ENCODE assay signal across 13 cellular contexts in the genomic region with DNA sequence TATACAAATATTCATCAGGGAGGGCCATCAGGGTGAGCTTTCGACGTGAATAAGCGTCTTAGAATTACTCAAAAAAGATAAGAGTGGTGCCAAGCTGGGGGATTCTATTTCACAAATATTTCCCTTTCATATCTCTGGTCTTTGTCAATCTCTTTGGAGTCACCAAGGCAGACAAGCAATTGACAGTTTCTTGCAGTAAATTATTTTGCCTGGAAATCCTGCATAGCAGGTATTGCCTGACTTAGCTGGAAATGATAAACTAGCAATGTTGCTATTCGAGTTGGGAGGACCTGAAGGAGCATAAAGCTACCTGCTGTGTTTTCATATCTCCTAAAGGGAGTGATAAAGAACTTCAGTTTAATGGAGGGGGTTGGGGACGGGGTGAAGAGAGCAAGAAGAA.
DNase-seq lines count a peak whose midpoint lies in the region; ATAC-seq, FAIRE-seq and TF ChIP-seq lines count a peak whose summit lies in the region.
"Had no signal": no experiment of that assay in that cellular context is flagged by ENCODE, and none has a peak within 500 bp of the region (broad histone marks: within the 10 kb centered on the region; RNA-seq: fewer than 3 reads in every experiment).

No MANE protein-coding gene starts in this region.

- no peak overlapping the region for H3K9ac ChIP-seq in endodermal cell (ENCODE audit: extremely low read depth, low read length, poor library complexity, severe bottlenecking)
- no peak overlapping the region for H3K9ac ChIP-seq in keratinocyte (ENCODE audit: control insufficient read depth, extremely low read depth, insufficient read depth, low read length)
- H3K9ac ChIP-seq: GM23248 had no signal

- H3K9me3 Mint-ChIP-seq in endodermal cell: peaks cover 5% of the 10 kb centered on the region
- H3K9me3 Mint-ChIP-seq: CD8-positive, alpha-beta T cell had no signal

- TF ChIP-seq POLR2A in stomach (IDR thresholded peaks at IDR 0.05): no peak

- no peak for TF ChIP-seq EP300 in stomach (IDR thresholded peaks at IDR 0.05)

- 83 to 94% methylated on average over 3 to 5 of the region's 5 CpGs for WGBS in endodermal cell (ENCODE audit: insufficient coverage in 1 of 2, insufficient read length in 1 of 2), 2 experiments
- WGBS in stomach, 5 donors: 27 to 50% (median 49%) methylated on average over 5 of the region's 5 CpGs

- H3K4me1 Mint-ChIP-seq in endodermal cell: peaks cover 45% of the 10 kb centered on the region

- H3K4me1 ChIP-seq in endodermal cell (ENCODE audit: control insufficient read depth, insufficient read depth, low read length): peaks cover 27% of the 10 kb centered on the region
- H3K4me1 ChIP-seq in keratinocyte (ENCODE audit: control insufficient read depth, extremely low read depth, insufficient read depth, low read length): peaks cover 25% of the 10 kb centered on the region
- peaks cover 11 to 43% (median 26%) of the 10 kb centered on the region in 4 donors for H3K4me1 ChIP-seq in stomach
- H3K4me1 ChIP-seq: A549 had no signal

- no peaks in the 10 kb centered on the region for H3K79me2 ChIP-seq in keratinocyte (ENCODE audit: control insufficient read depth, insufficient read depth, low read length)

- H3K9me1 ChIP-seq in keratinocyte (ENCODE audit: control insufficient read depth, extremely low read depth, insufficient read depth, low read length): no peaks in the 10 kb centered on the region

- intact Hi-C loops in stomach (cut with DNase I; ENCODE audit: low total_unique reads): no loop called here

- TF ChIP-seq CTCF in endodermal cell (conservative IDR thresholded peaks at IDR 0.05): no peak
- no peak for TF ChIP-seq CTCF in keratinocyte (optimal IDR thresholded peaks at IDR 0.05 in 1 of 3, IDR thresholded peaks at IDR 0.05 in 1 of 3, conservative IDR thresholded peaks at IDR 0.05 in 1 of 3; ENCODE audit: extremely low read depth in 1 of 3, insufficient read depth in 2 of 3, low read length in 3 of 3)
- TF ChIP-seq CTCF in stomach (IDR thresholded peaks at IDR 0.05): no peak

- H3K4me3 ChIP-seq in endodermal cell (ENCODE audit: low read length) (peak overlapping the region; percentile 15), keratinocyte (ENCODE audit: control insufficient read depth in 2 of 3, extremely low read depth in 1 of 3, insufficient read depth in 2 of 3, low read depth in 1 of 3, low read length in 3 of 3) (no peak overlapping the region), stomach (no peak overlapping the region)
- H3K4me3 ChIP-seq: A549, GM23248 had no signal

- no peak for ATAC-seq in HG03520 (IDR thresholded peaks at IDR 0.05; ENCODE audit: unreplicated experiment)
- ATAC-seq in GM18520 (IDR thresholded peaks at IDR 0.05; ENCODE audit: unreplicated experiment): no peak
- ATAC-seq: A549; CD8-positive, alpha-beta T cell; HCT116 had no signal

- no peak overlapping the region for H2AFZ ChIP-seq in keratinocyte (ENCODE audit: control insufficient read depth, low read length)
- H2AFZ ChIP-seq: GM23248 had no signal

- H3K4me3 Mint-ChIP-seq in endodermal cell: no peak overlapping the region
- H3K4me3 Mint-ChIP-seq: CD8-positive, alpha-beta T cell had no signal

- dilution Hi-C loops in keratinocyte (cut with MboI; ENCODE audit: extremely low pct_ligation_motif_present, low sequenced_read_pairs): no loop called here

- no peaks in the 10 kb centered on the region for H3K36me3 Mint-ChIP-seq in endodermal cell (ENCODE audit: low read depth)
- H3K36me3 Mint-ChIP-seq: CD14-positive monocyte; CD8-positive, alpha-beta T cell had no signal

- no peaks in the 10 kb centered on the region for H3K27me3 ChIP-seq in endodermal cell (ENCODE audit: control insufficient read depth, insufficient read depth, low read length, poor library complexity, severe bottlenecking)
- no peaks in the 10 kb centered on the region for H3K27me3 ChIP-seq in keratinocyte (ENCODE audit: control insufficient read depth, extremely low read depth, insufficient read depth, low read length)
- H3K27me3 ChIP-seq in stomach: no peaks in the 10 kb centered on the region

- FAIRE-seq in keratinocyte (lab: Jason Lieb, UNC): peak; percentile 5
- FAIRE-seq: A549 had no signal

- DNase-seq in endodermal cell (no peak), keratinocyte (ENCODE audit: low read depth, low spot score) (no peak), stomach (no peak), RKO (ENCODE audit: low spot score) (no peak)
- DNase-seq in stimulated activated CD4-positive, alpha-beta T cell treated with anti-CD3 and anti-CD28 coated beads, Interleukin-2, amount 100 ng/mL, for 48 hours: no peak
- DNase-seq: CD8-positive, alpha-beta T cell; GF-D8 had no signal

- H3K9me3 ChIP-seq in endodermal cell (ENCODE audit: control insufficient read depth, low read length) (peaks cover 6% of the 10 kb centered on the region), keratinocyte (ENCODE audit: control insufficient read depth, low read depth, low read length) (no peaks in the 10 kb centered on the region), stomach (no peaks in the 10 kb centered on the region)
- H3K9me3 ChIP-seq: A549 had no signal

- no peaks in the 10 kb centered on the region for H4K20me1 ChIP-seq in keratinocyte (ENCODE audit: control insufficient read depth, extremely low read depth, insufficient read depth, low read length)

- H3K36me3 ChIP-seq in endodermal cell (ENCODE audit: control insufficient read depth, insufficient read depth, low read length): no peaks in the 10 kb centered on the region
- no peaks in the 10 kb centered on the region for H3K36me3 ChIP-seq in keratinocyte (ENCODE audit: control insufficient read depth in 2 of 2, extremely low read depth in 1 of 2, insufficient read depth in 2 of 2, low read length in 2 of 2)
- H3K36me3 ChIP-seq in stomach: no peaks in the 10 kb centered on the region

- no peak overlapping the region for H3K27ac ChIP-seq in endodermal cell (ENCODE audit: low read depth, low read length)
- H3K27ac ChIP-seq in keratinocyte (ENCODE audit: control insufficient read depth, insufficient read depth, low read length): no peak overlapping the region
- H3K27ac ChIP-seq in stomach: peak overlapping the region; percentile 82 to 94 (median 88)
- H3K27ac ChIP-seq: A549, GM23248 had no signal

- peak overlapping the region; percentile 82 for H3K27ac Mint-ChIP-seq in endodermal cell
- H3K27ac Mint-ChIP-seq: CD8-positive, alpha-beta T cell had no signal

- H3K27me3 Mint-ChIP-seq in endodermal cell (ENCODE audit: insufficient read depth): no peaks in the 10 kb centered on the region

- no peak overlapping the region for H3K4me2 ChIP-seq in keratinocyte (ENCODE audit: control insufficient read depth, extremely low read depth, insufficient read depth, low read depth, low read length)
- H3K4me2 ChIP-seq: A549 had no signal

Comparison
In these comparisons a context has a peak if more than half of its experiments do, and no peak if none do; other contexts are left out.
1. H3K27ac ChIP-seq: peak in stomach (5 of 5); none in endodermal cell (single experiment) and keratinocyte (single experiment).